In the genomic region with DNA sequence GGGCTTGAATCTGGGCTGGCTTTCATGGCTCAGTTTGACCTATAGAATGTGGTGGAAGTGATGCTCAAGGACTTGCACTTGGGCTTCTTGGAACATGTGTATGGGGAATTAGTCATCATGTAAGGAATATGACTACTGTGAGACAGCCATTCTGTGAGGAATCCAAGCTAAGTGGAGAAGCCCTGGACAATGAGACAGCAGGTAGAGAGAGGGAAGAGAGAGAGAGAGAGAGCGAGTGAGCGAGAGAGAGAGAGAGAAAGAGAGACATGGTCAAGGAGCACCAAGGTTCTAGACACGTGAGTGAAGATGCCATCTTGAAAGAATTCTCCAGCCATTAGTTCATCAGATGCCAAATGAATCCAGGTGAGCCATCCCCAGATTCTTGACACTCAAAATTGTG, we compare ENCODE assay signal across 24 cellular contexts.
"Had no signal": no experiment of that assay in that cellular context is flagged by ENCODE, and none has a peak within 500 bp of the region (broad histone marks: within the 10 kb centered on the region; RNA-seq: fewer than 3 reads in every experiment).

No MANE protein-coding gene starts in this region.

- H3K36me3 Mint-ChIP-seq: activated CD4-positive, alpha-beta memory T cell treated with anti-CD3 and anti-CD28 coated beads for 36 hours; activated naive CD8-positive, alpha-beta T cell treated with anti-CD3 and anti-CD28 coated beads for 36 hours; memory B cell; stimulated activated effector memory CD8-positive, alpha-beta T cell treated with anti-CD3 and anti-CD28 coated beads, Interleukin-12 subunit alpha, Interleukin-12 subunit beta, amount 100 ng/mL, for 72 hours had no signal

- H3K27ac ChIP-seq: coronary artery, parathyroid adenoma, right lobe of liver, tibial artery had no signal

- H3K4me3 ChIP-seq: coronary artery, esophagus squamous epithelium, right lobe of liver, tibial artery had no signal

- FAIRE-seq: frontal cortex, small intestine had no signal

- H3K27me3 Mint-ChIP-seq: activated naive CD8-positive, alpha-beta T cell treated with anti-CD3 and anti-CD28 coated beads for 36 hours; stimulated activated naive CD8-positive, alpha-beta T cell treated with anti-CD3 and anti-CD28 coated beads, Interleukin-15, amount 100 ng/mL, for 72 hours had no signal

- H3K27me3 ChIP-seq: esophagus squamous epithelium, right lobe of liver, tibial artery had no signal

- H3K27ac Mint-ChIP-seq: activated CD4-positive, alpha-beta memory T cell treated with anti-CD3 and anti-CD28 coated beads for 36 hours; activated naive CD8-positive, alpha-beta T cell treated with anti-CD3 and anti-CD28 coated beads for 36 hours; memory B cell; nephron progenitor cell; stimulated activated effector memory CD8-positive, alpha-beta T cell treated with anti-CD3 and anti-CD28 coated beads, Interleukin-12 subunit alpha, Interleukin-12 subunit beta, amount 100 ng/mL, for 72 hours; stimulated activated naive CD8-positive, alpha-beta T cell treated with anti-CD3 and anti-CD28 coated beads, Interleukin-15, amount 100 ng/mL, for 72 hours; T-helper 17 cell had no signal

- H3K4me1 Mint-ChIP-seq: activated naive CD8-positive, alpha-beta T cell treated with anti-CD3 and anti-CD28 coated beads for 36 hours; memory B cell; nephron progenitor cell; stimulated activated effector memory CD8-positive, alpha-beta T cell treated with anti-CD3 and anti-CD28 coated beads, Interleukin-12 subunit alpha, Interleukin-12 subunit beta, amount 100 ng/mL, for 72 hours; stimulated activated naive CD8-positive, alpha-beta T cell treated with anti-CD3 and anti-CD28 coated beads, Interleukin-15, amount 100 ng/mL, for 72 hours; T-helper 17 cell had no signal

- H3K4me1 ChIP-seq: esophagus squamous epithelium, parathyroid adenoma, right lobe of liver, tibial artery had no signal

- H2AFZ ChIP-seq: parathyroid adenoma had no signal

- ATAC-seq: left cardiac atrium; right lobe of liver; stimulated activated effector memory CD8-positive, alpha-beta T cell treated with anti-CD3 and anti-CD28 coated beads, Interleukin-12 subunit alpha, Interleukin-12 subunit beta, amount 100 ng/mL, for 72 hours; stimulated activated naive CD8-positive, alpha-beta T cell treated with anti-CD3 and anti-CD28 coated beads, Interleukin-15, amount 100 ng/mL, for 72 hours; T-helper 17 cell had no signal

- H3K4me3 Mint-ChIP-seq: activated CD4-positive, alpha-beta memory T cell treated with anti-CD3 and anti-CD28 coated beads for 36 hours; activated naive CD8-positive, alpha-beta T cell treated with anti-CD3 and anti-CD28 coated beads for 36 hours; memory B cell; nephron progenitor cell; stimulated activated effector memory CD8-positive, alpha-beta T cell treated with anti-CD3 and anti-CD28 coated beads, Interleukin-12 subunit alpha, Interleukin-12 subunit beta, amount 100 ng/mL, for 72 hours; stimulated activated naive CD8-positive, alpha-beta T cell treated with anti-CD3 and anti-CD28 coated beads, Interleukin-15, amount 100 ng/mL, for 72 hours; T-helper 17 cell had no signal

- H3K9ac ChIP-seq: parathyroid adenoma had no signal

- H3K36me3 ChIP-seq: esophagus squamous epithelium, right lobe of liver, tibial artery had no signal

- H3K9me3 Mint-ChIP-seq: activated CD4-positive, alpha-beta memory T cell treated with anti-CD3 and anti-CD28 coated beads for 36 hours; activated naive CD8-positive, alpha-beta T cell treated with anti-CD3 and anti-CD28 coated beads for 36 hours; memory B cell; nephron progenitor cell; stimulated activated effector memory CD8-positive, alpha-beta T cell treated with anti-CD3 and anti-CD28 coated beads, Interleukin-12 subunit alpha, Interleukin-12 subunit beta, amount 100 ng/mL, for 72 hours; stimulated activated naive CD8-positive, alpha-beta T cell treated with anti-CD3 and anti-CD28 coated beads, Interleukin-15, amount 100 ng/mL, for 72 hours had no signal

- DNase-seq: activated CD4-positive, alpha-beta memory T cell treated with anti-CD3 and anti-CD28 coated beads for 36 hours; activated CD4-positive, alpha-beta T cell treated with anti-CD3 and anti-CD28 coated beads for 48 hours; activated CD4-positive, CD25-positive, alpha-beta regulatory T cell; activated naive CD4-positive, alpha-beta T cell treated with Interleukin-2 at 50 U/mL for 16 hours; activated naive CD8-positive, alpha-beta T cell treated with anti-CD3 and anti-CD28 coated beads for 36 hours; activated T-cell treated with anti-CD3 and anti-CD28 coated beads, Interleukin-2, amount 50 U/mL, for 48 hours; amniotic stem cell; cerebellar nuclear complex; esophagus squamous epithelium; head of caudate nucleus; hypothalamus; left cardiac atrium; nephron progenitor cell; right lobe of liver; small intestine; stimulated activated CD4-positive, alpha-beta T cell treated with anti-CD3 and anti-CD28 coated beads, Interleukin-2, amount 100 ng/mL, for 24 hours; stimulated activated naive CD8-positive, alpha-beta T cell treated with anti-CD3 and anti-CD28 coated beads, Interleukin-15, amount 100 ng/mL, for 72 hours; T-helper 17 cell; tibial artery had no signal

- H3K9me3 ChIP-seq: esophagus squamous epithelium, right lobe of liver, tibial artery had no signal

- H3K79me2 ChIP-seq: parathyroid adenoma had no signal
